Comparison of ENCODE assay signal across 10 cellular contexts in the genomic region with DNA sequence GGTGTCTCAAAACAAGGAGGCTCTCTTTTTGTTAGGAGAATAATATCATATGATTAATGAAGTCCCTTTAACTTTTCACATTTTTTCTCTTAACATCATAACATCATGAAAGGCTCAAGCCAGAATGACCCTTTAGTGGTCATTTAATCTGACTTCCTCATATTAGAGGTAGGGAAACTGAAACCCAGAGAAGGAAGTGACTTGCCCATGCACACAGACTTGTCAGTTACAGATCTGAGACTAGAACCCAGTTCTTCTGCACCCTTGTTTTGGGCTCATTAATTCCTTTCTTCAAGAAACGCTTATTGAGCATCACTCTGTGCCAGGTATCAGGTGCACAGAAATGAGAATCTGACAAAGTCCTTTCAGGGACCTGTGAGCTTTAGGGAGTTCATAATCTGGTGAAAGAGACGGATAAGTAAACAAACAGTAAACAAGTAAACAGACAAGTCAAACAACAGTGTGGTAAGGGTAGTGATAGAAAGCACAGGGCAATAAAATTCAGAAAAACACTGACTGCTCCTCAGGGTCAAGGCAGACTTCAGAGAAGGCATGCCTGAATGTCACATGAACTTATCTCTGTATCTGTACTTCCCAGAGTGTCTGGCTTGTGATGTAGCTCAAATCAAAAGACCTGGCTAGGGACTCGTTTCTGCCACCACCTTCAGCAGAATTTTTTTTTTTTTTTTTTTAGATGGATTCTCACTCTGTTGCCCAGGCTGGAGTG. TPM values are rescaled to one million over a fixed set of nuclear protein-coding genes. Genes with fewer than 3 reads are reported as not detected.
DNase-seq lines count a peak whose midpoint lies in the region; ATAC-seq lines count a peak whose summit lies in the region.
"Had no signal": no experiment of that assay in that cellular context is flagged by ENCODE, and none has a peak within 500 bp of the region (broad histone marks: within the 10 kb centered on the region; RNA-seq: fewer than 3 reads in every experiment).

No MANE protein-coding gene starts in this region.

- DNase-seq in activated T-helper 1 cell treated with anti-CD3 and anti-CD28 coated beads, Interleukin-12 subunit alpha, Interleukin-12 subunit beta, Interleukin-2, Interleukin-4 antibody, amounts not matched to agents 30 ng/mL and 10 ng/mL and 1 ng/mL, durations not matched to agents 14 hours and 24 hours and 36 hours (ENCODE audit: low spot score), result no peak
- DNase-seq in sciatic nerve (ENCODE audit: low spot score) (no peak), OCI-M2 (lab: John Stamatoyannopoulos, UW; ENCODE audit: unreplicated experiment) (no peak), KBM-7 (no peak)
- DNase-seq in effector CD8-positive, alpha-beta T cell (lab: John Stamatoyannopoulos, UW), result no peak
- DNase-seq: anterior cingulate cortex; naive thymus-derived CD8-positive, alpha-beta T cell had no signal

- H3K27me3 Mint-ChIP-seq in activated T-helper 1 cell treated with anti-CD3 and anti-CD28 coated beads, Interleukin-12 subunit alpha, Interleukin-12 subunit beta, Interleukin-2, Interleukin-4 antibody, amounts not matched to agents 30 ng/mL and 10 ng/mL and 1 ng/mL, durations not matched to agents 14 hours and 24 hours and 36 hours (ENCODE audit: insufficient read depth), result no peaks in the 10 kb centered on the region

- H3K4me3 Mint-ChIP-seq in activated T-helper 1 cell treated with anti-CD3 and anti-CD28 coated beads, Interleukin-12 subunit alpha, Interleukin-12 subunit beta, Interleukin-2, Interleukin-4 antibody, amounts not matched to agents 30 ng/mL and 10 ng/mL and 1 ng/mL, durations not matched to agents 14 hours and 24 hours and 36 hours, result peak overlapping the region; percentile 5
- H3K4me3 Mint-ChIP-seq: naive thymus-derived CD8-positive, alpha-beta T cell had no signal

- peaks cover 6% of the 10 kb centered on the region for H3K36me3 Mint-ChIP-seq in activated T-helper 1 cell treated with anti-CD3 and anti-CD28 coated beads, Interleukin-12 subunit alpha, Interleukin-12 subunit beta, Interleukin-2, Interleukin-4 antibody, amounts not matched to agents 30 ng/mL and 10 ng/mL and 1 ng/mL, durations not matched to agents 14 hours and 24 hours and 36 hours (ENCODE audit: low read depth)
- H3K36me3 Mint-ChIP-seq: naive thymus-derived CD8-positive, alpha-beta T cell had no signal

- in situ Hi-C loops in KBM-7 (cut with MboI; ENCODE audit: low pct_unique_long_range_greater_than_20kb, low sequenced_read_pairs), result no loop called here

- ATAC-seq in GM18499 (IDR thresholded peaks at IDR 0.05; ENCODE audit: insufficient read depth, unreplicated experiment) (peak; percentile 73), GM21447 (IDR thresholded peaks at IDR 0.05; ENCODE audit: unreplicated experiment) (peak; percentile 86), HG03354 (IDR thresholded peaks at IDR 0.05; ENCODE audit: poor library complexity, severe bottlenecking, unreplicated experiment) (peak; percentile 85), sciatic nerve (no peak)
- ATAC-seq: naive thymus-derived CD8-positive, alpha-beta T cell had no signal

- intact Hi-C loops in activated T-helper 1 cell treated with anti-CD3 and anti-CD28 coated beads, Interleukin-12 subunit alpha, Interleukin-12 subunit beta, Interleukin-2, Interleukin-4 antibody, amounts not matched to agents 30 ng/mL and 10 ng/mL and 1 ng/mL, durations not matched to agents 14 hours and 24 hours and 36 hours (cut with micrococcal nuclease), result no loop called here
- intact Hi-C loops in sciatic nerve (cut with DNase I), result no loop called here

- H3K4me1 Mint-ChIP-seq in activated T-helper 1 cell treated with anti-CD3 and anti-CD28 coated beads, Interleukin-12 subunit alpha, Interleukin-12 subunit beta, Interleukin-2, Interleukin-4 antibody, amounts not matched to agents 30 ng/mL and 10 ng/mL and 1 ng/mL, durations not matched to agents 14 hours and 24 hours and 36 hours (ENCODE audit: low read depth), result peaks cover 41% of the 10 kb centered on the region

- H3K9me3 Mint-ChIP-seq in activated T-helper 1 cell treated with anti-CD3 and anti-CD28 coated beads, Interleukin-12 subunit alpha, Interleukin-12 subunit beta, Interleukin-2, Interleukin-4 antibody, amounts not matched to agents 30 ng/mL and 10 ng/mL and 1 ng/mL, durations not matched to agents 14 hours and 24 hours and 36 hours, result peaks cover 8% of the 10 kb centered on the region
- H3K9me3 Mint-ChIP-seq: naive thymus-derived CD8-positive, alpha-beta T cell had no signal

- H3K27ac Mint-ChIP-seq in activated T-helper 1 cell treated with anti-CD3 and anti-CD28 coated beads, Interleukin-12 subunit alpha, Interleukin-12 subunit beta, Interleukin-2, Interleukin-4 antibody, amounts not matched to agents 30 ng/mL and 10 ng/mL and 1 ng/mL, durations not matched to agents 14 hours and 24 hours and 36 hours, result no peak overlapping the region

RNA-seq across cellular contexts. Expression of a gene that starts 38.3 kb away (rescaled TPM):
- total RNA-seq in activated T-helper 1 cell treated with anti-CD3 and anti-CD28 coated beads, Interleukin-12 subunit alpha, Interleukin-12 subunit beta, Interleukin-2, Interleukin-4 antibody, amounts not matched to agents 30 ng/mL and 10 ng/mL and 1 ng/mL, durations not matched to agents 14 hours and 24 hours and 36 hours, result 48.1 and 48.8 TPM in 2 replicates
- total RNA-seq in sciatic nerve, result 105 TPM

RNA-seq across cellular contexts. Expression of a gene that starts 59.5 kb away (rescaled TPM):
- total RNA-seq in activated T-helper 1 cell treated with anti-CD3 and anti-CD28 coated beads, Interleukin-12 subunit alpha, Interleukin-12 subunit beta, Interleukin-2, Interleukin-4 antibody, amounts not matched to agents 30 ng/mL and 10 ng/mL and 1 ng/mL, durations not matched to agents 14 hours and 24 hours and 36 hours, result 53.0 and 55.5 TPM in 2 replicates
- total RNA-seq in sciatic nerve, result 119 TPM
